Comparison of ENCODE assay signal across 10 cellular contexts in the genomic region with DNA sequence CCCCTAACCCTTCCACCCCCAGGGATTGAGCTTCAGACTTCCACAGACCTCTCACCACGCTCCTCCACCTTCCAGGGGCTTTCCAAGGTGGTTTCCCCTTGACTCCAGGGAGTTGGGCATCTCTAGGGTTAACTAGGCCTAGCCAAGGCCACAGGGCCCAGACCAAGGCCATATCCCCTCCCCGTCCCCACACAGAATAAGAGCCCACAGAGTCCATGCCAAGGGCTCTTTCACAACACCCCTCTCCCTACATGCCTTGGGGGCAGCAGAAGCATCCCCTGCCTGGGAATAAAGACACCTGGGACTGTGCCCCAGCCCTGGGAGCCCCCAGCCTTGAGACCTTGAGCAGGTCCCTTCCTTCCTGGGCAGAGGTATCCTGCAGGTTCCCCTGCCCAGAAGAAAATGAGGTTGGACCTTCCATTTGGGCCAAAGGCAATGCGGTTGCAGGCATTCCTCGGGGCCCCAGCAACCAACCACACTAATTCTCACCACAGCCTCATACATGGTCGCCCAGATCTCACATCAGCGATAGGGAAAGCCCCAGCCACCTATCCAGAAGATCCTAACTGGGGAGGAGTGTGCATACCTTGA. TPM values are rescaled to one million over a fixed set of nuclear protein-coding genes. Genes with fewer than 3 reads are reported as not detected.
DNase-seq lines count a peak whose midpoint lies in the region; ATAC-seq and TF ChIP-seq lines count a peak whose summit lies in the region.
"Had no signal": no experiment of that assay in that cellular context is flagged by ENCODE, and none has a peak within 500 bp of the region (broad histone marks: within the 10 kb centered on the region; RNA-seq: fewer than 3 reads in every experiment).

No MANE protein-coding gene starts in this region.

- H2AK5ac ChIP-seq in IMR-90 (ENCODE audit: low read depth, low read length) (peak overlapping the region; percentile 35; the same call in 1 of the 2 replicates), mesendoderm (ENCODE audit: low read length) (no peak overlapping the region)

- H3K4ac ChIP-seq in IMR-90 (ENCODE audit: low read depth, low read length) (no peak overlapping the region), mesendoderm (ENCODE audit: low read depth, low read length) (no peak overlapping the region)

- POLR2A ChIA-PET in CD8-positive, alpha-beta memory T cell (lab: Charles Lee): interaction anchor here (0.6 to 1.1 kb wide), 2 partner anchors 22 to 48 kb away, joined by 3 read pairs; no protein-coding TSS in a partner anchor
- POLR2A ChIA-PET in IMR-90 (lab: Charles Lee; ENCODE audit: unreplicated experiment): no interaction called here

- H3K4me3 Mint-ChIP-seq in CD8-positive, alpha-beta memory T cell: peak overlapping the region; percentile 87 to 97 (median 91)

- no peaks in the 10 kb centered on the region for H3K27me3 ChIP-seq in CD8-positive, alpha-beta memory T cell (ENCODE audit: insufficient read depth, low read length, poor library complexity, severe bottlenecking)
- H3K27me3 ChIP-seq in IMR-90 (ENCODE audit: control insufficient read depth, insufficient read depth, low read length) (peaks cover 7% of the 10 kb centered on the region; the same call in 1 of the 2 replicates), osteoblast (ENCODE audit: insufficient read depth, low read length) (peaks cover 22% of the 10 kb centered on the region), mesendoderm (ENCODE audit: insufficient read depth, low read length, poor library complexity) (peaks cover 3% of the 10 kb centered on the region)

- CTCF ChIA-PET in CD8-positive, alpha-beta memory T cell (lab: Charles Lee): interaction anchor here (0.7 to 17.2 kb wide), 7 partner anchors 8 to 93 kb away, joined by 3 to 212 read pairs (median 6); no protein-coding TSS in a partner anchor
- CTCF ChIA-PET in IMR-90 (lab: Yijun Ruan, JAX): no interaction called here

- H3K27ac ChIP-seq in CD8-positive, alpha-beta memory T cell (ENCODE audit: low read depth, low read length): no peak overlapping the region
- no peak overlapping the region for H3K27ac ChIP-seq in IMR-90 (ENCODE audit: insufficient read depth, low read length)
- peak overlapping the region in 1 of 2 donors; percentile 77 for H3K27ac ChIP-seq in coronary artery
- no peak overlapping the region for H3K27ac ChIP-seq in osteoblast (ENCODE audit: low read depth, low read length)
- H3K27ac ChIP-seq in mesendoderm (ENCODE audit: low read depth, low read length): no peak overlapping the region

- H3K14ac ChIP-seq in IMR-90 (replicated peaks; ENCODE audit: low read depth, low read length): no peak overlapping the region

- H3K27me3 Mint-ChIP-seq in CD8-positive, alpha-beta memory T cell: peaks cover 0 to 2% of the 10 kb centered on the region in 2 donors

- H3K9me3 ChIP-seq in CD8-positive, alpha-beta memory T cell (ENCODE audit: low read length): no peaks in the 10 kb centered on the region
- H3K9me3 ChIP-seq in IMR-90 (ENCODE audit: control insufficient read depth, insufficient read depth, low read length) (no peaks in the 10 kb centered on the region), osteoblast (ENCODE audit: low read depth, low read length) (no peaks in the 10 kb centered on the region)

- H2AK9ac ChIP-seq in IMR-90 (replicated peaks; ENCODE audit: low read depth, low read length, poor library complexity): peak overlapping the region; percentile 42

- H3K36me3 ChIP-seq in CD8-positive, alpha-beta memory T cell (ENCODE audit: insufficient read depth, low read length): no peaks in the 10 kb centered on the region
- H3K36me3 ChIP-seq in IMR-90 (ENCODE audit: control insufficient read depth, insufficient read depth, low read length) (no peaks in the 10 kb centered on the region), osteoblast (ENCODE audit: insufficient read depth, low read length) (no peaks in the 10 kb centered on the region), mesendoderm (ENCODE audit: control insufficient read depth, insufficient read depth, low read length) (no peaks in the 10 kb centered on the region)

- TF ChIP-seq CTCF in IMR-90 (conservative IDR thresholded peaks at IDR 0.05; ENCODE audit: low read depth, low read length) (no peak), coronary artery (IDR thresholded peaks at IDR 0.05) (no peak), osteoblast (IDR thresholded peaks at IDR 0.05; ENCODE audit: extremely low read depth, low read depth, low read length) (no peak)

- H3K27ac Mint-ChIP-seq in CD8-positive, alpha-beta memory T cell: peak overlapping the region in 6 of 8 donors; percentile 47 to 92 (median 76)

- H3K79me2 ChIP-seq in osteoblast (ENCODE audit: insufficient read depth, low read length) (no peaks in the 10 kb centered on the region), mesendoderm (ENCODE audit: control insufficient read depth, insufficient read depth, low read length) (no peaks in the 10 kb centered on the region)

- H2BK20ac ChIP-seq in IMR-90 (ENCODE audit: low read depth, low read length): no peak overlapping the region

- 0% methylated on average over 1 of the region's 6 CpGs; no CpG with 5 or more reads in 1 of the 2 experiments for WGBS in IMR-90 (ENCODE audit: extremely low coverage in 2 of 2, insufficient read length in 1 of 2), 2 experiments
- WGBS in mesendoderm (ENCODE audit: extremely low coverage, insufficient coverage, low lambda C conversion rate): no CpG with 5 or more reads among the region's 6 CpGs

- H3K4me1 Mint-ChIP-seq in CD8-positive, alpha-beta memory T cell: peaks cover 29 to 56% (median 45%) of the 10 kb centered on the region in 3 donors

- no peak for DNase-seq in CD8-positive, alpha-beta memory T cell
- DNase-seq in IMR-90: no peak
- DNase-seq in coronary artery (ENCODE audit: low spot score): no peak
- DNase-seq in osteoblast (ENCODE audit: insufficient read length, low spot score, missing footprints): peak; percentile 90
- DNase-seq in mesendoderm: no peak
- DNase-seq in DMS79 treated with DMSO at 0.1 percent for 48 hours (lab: John Stamatoyannopoulos, UW): no peak
- DNase-seq in NOMO-1 treated with DMSO at 0.1 percent for 48 hours (lab: John Stamatoyannopoulos, UW; ENCODE audit: unreplicated experiment): no peak
- DNase-seq: NCI-H345 had no signal

- H3K23ac ChIP-seq in IMR-90 (ENCODE audit: low read depth, low read length): no peak overlapping the region
- no peak overlapping the region for H3K23ac ChIP-seq in mesendoderm (ENCODE audit: low read length)

- H4K8ac ChIP-seq in IMR-90 (ENCODE audit: low read depth in 2 of 2, low read length in 2 of 2) (no peak overlapping the region), mesendoderm (ENCODE audit: low read depth, low read length) (no peak overlapping the region)

- H2BK5ac ChIP-seq in IMR-90 (ENCODE audit: low read depth, low read length, poor library complexity, severe bottlenecking) (no peak overlapping the region), mesendoderm (ENCODE audit: low read length) (no peak overlapping the region)

- peaks cover 0 to 4% of the 10 kb centered on the region in 2 experiments; a peak in 3 of 4 replicates for H3K79me1 ChIP-seq in IMR-90 (ENCODE audit: low read depth in 1 of 2, low read length in 2 of 2)
- H3K79me1 ChIP-seq in mesendoderm (ENCODE audit: low read length): no peaks in the 10 kb centered on the region

- H3K4me2 ChIP-seq in IMR-90 (ENCODE audit: low read depth, low read length) (peak overlapping the region; percentile 4; the same call in 1 of the 2 replicates), osteoblast (ENCODE audit: insufficient read depth, low read length) (peak overlapping the region; percentile 87), mesendoderm (ENCODE audit: low read length) (no peak overlapping the region)

- ATAC-seq in IMR-90 (ENCODE audit: low read depth) (no peak), GM18519 (IDR thresholded peaks at IDR 0.05; ENCODE audit: low FRiP score, unreplicated experiment) (no peak)
- ATAC-seq: Right ventricle myocardium inferior had no signal

- H3K56ac ChIP-seq in IMR-90 (ENCODE audit: extremely low read depth, insufficient read depth, low read length) (no peak overlapping the region), mesendoderm (ENCODE audit: low read length) (no peak overlapping the region)

- in situ Hi-C loops in IMR-90 (cut with MboI; ENCODE audit: low sequenced_read_pairs): no loop called here

- H3K9me3 Mint-ChIP-seq in CD8-positive, alpha-beta memory T cell: no peaks in the 10 kb centered on the region

- H3K9me1 ChIP-seq in IMR-90 (ENCODE audit: insufficient read depth, low read length): 0 out of 2 replicates have a peak, but pooled peaks cover 4% of the 10 kb centered on the region

- BruUV-seq in IMR-90 (replicated peaks; lab: Mats Ljungman, UMichigan): no TSS peak

- H3K9ac ChIP-seq in IMR-90 (ENCODE audit: low read depth, low read length) (no peak overlapping the region), mesendoderm (ENCODE audit: low read length) (no peak overlapping the region)

- intact Hi-C loops in IMR-90 (cut with micrococcal nuclease): no loop called here

- peaks cover 3% of the 10 kb centered on the region; the same call in 1 of the 2 replicates for H4K20me1 ChIP-seq in IMR-90 (ENCODE audit: insufficient read depth, low read length)
- H4K20me1 ChIP-seq in osteoblast (ENCODE audit: insufficient read depth, low read length): peaks cover 11% of the 10 kb centered on the region

- H2BK120ac ChIP-seq in IMR-90 (ENCODE audit: low read depth, low read length) (no peak overlapping the region), mesendoderm (ENCODE audit: low read depth, low read length) (no peak overlapping the region)

- no peak overlapping the region for H3K18ac ChIP-seq in IMR-90 (ENCODE audit: low read depth, low read length)
- no peak overlapping the region for H3K18ac ChIP-seq in mesendoderm (ENCODE audit: low read length)

- H4K5ac ChIP-seq in IMR-90 (ENCODE audit: low read depth, low read length) (no peak overlapping the region), mesendoderm (ENCODE audit: low read length) (no peak overlapping the region)

- peak overlapping the region; percentile 63 for H3K4me3 ChIP-seq in CD8-positive, alpha-beta memory T cell (ENCODE audit: low read length)
- no peak overlapping the region for H3K4me3 ChIP-seq in IMR-90 (ENCODE audit: insufficient read depth, low read depth, low read length)
- peak overlapping the region; percentile 94 for H3K4me3 ChIP-seq in coronary artery
- H3K4me3 ChIP-seq in osteoblast (ENCODE audit: insufficient read depth, low read length): peak overlapping the region; percentile 80
- H3K4me3 ChIP-seq in mesendoderm (ENCODE audit: low read length): no peak overlapping the region

- no peak overlapping the region for H4K91ac ChIP-seq in IMR-90 (ENCODE audit: insufficient read depth, low read depth, low read length)

- dilution Hi-C loops in IMR-90 (cut with HindIII; ENCODE audit: low sequenced_read_pairs, unreplicated experiment): no loop called here

- H2AFZ ChIP-seq in IMR-90 (replicated peaks; ENCODE audit: low read length, poor library complexity) (no peak overlapping the region), osteoblast (ENCODE audit: low read length) (no peak overlapping the region)

- no peak overlapping the region for H2BK15ac ChIP-seq in IMR-90 (ENCODE audit: low read depth, low read length)
- no peak overlapping the region for H2BK15ac ChIP-seq in mesendoderm (replicated peaks; ENCODE audit: low read depth)

- H3K4me1 ChIP-seq in CD8-positive, alpha-beta memory T cell (ENCODE audit: insufficient read depth, low read length): peaks cover 25% of the 10 kb centered on the region
- H3K4me1 ChIP-seq in IMR-90 (ENCODE audit: control insufficient read depth, insufficient read depth, low read length) (no peaks in the 10 kb centered on the region; the same call in 1 of the 2 replicates), osteoblast (ENCODE audit: insufficient read depth, low read length) (peaks cover 20% of the 10 kb centered on the region), mesendoderm (ENCODE audit: control insufficient read depth, low read depth, low read length) (no peaks in the 10 kb centered on the region)

- H3K36me3 Mint-ChIP-seq in CD8-positive, alpha-beta memory T cell: peaks cover 0 to 1% (median 0%) of the 10 kb centered on the region in 3 donors

- TF ChIP-seq POLR2A in IMR-90 (IDR thresholded peaks at IDR 0.05; ENCODE audit: low read depth, low read length): no peak

- no peak for TF ChIP-seq RAD21 in IMR-90 (IDR thresholded peaks at IDR 0.05; ENCODE audit: low read length)

RNA-seq across cellular contexts. Expression of gene GDPD5, which starts 1.8 kb away (rescaled TPM):
- total RNA-seq in CD8-positive, alpha-beta memory T cell: 1 to 10 TPM; 8.9 to 9.1 TPM
- polyA plus RNA-seq in CD8-positive, alpha-beta memory T cell: 10.4 TPM
- 1.7 and 2.0 TPM in 2 replicates for total RNA-seq in IMR-90 (2012; rRNA removed)
- polyA plus RNA-seq in IMR-90 (2012; rRNA removed): 7.9 and 8.2 TPM in 2 replicates
- polyA plus RNA-seq in IMR-90 (2012; cell fraction: cytosol; rRNA removed): 4.1 and 7.5 TPM in 2 replicates
- polyA plus RNA-seq in IMR-90 (2012; cell fraction: nucleus; rRNA removed; ENCODE audit: low replicate concordance): 25.1 and 54.1 TPM in 2 replicates
- 13.4 and 14.1 TPM in 2 replicates for total RNA-seq in osteoblast
- polyA plus RNA-seq in mesendoderm (2013, experiment 1 of 2): 10.9 TPM
- polyA plus RNA-seq in mesendoderm (2013, experiment 2 of 2): 11.4 TPM

RNA-seq across cellular contexts. Expression of gene SERPINH1, which starts 38.1 kb away (rescaled TPM):
- total RNA-seq in CD8-positive, alpha-beta memory T cell: 10 to 100 TPM; 20.7 to 21.1 TPM
- 8.4 TPM for polyA plus RNA-seq in CD8-positive, alpha-beta memory T cell
- 772 and 841 TPM in 2 replicates for total RNA-seq in IMR-90 (2012; rRNA removed)
- 1,857 and 1,944 TPM in 2 replicates for polyA plus RNA-seq in IMR-90 (2012; rRNA removed)
- 823 and 2,639 TPM in 2 replicates for polyA plus RNA-seq in IMR-90 (2012; cell fraction: cytosol; rRNA removed)
- 597 and 1,651 TPM in 2 replicates for polyA plus RNA-seq in IMR-90 (2012; cell fraction: nucleus; rRNA removed; ENCODE audit: low replicate concordance)
- 1,145 and 1,318 TPM in 2 replicates for total RNA-seq in osteoblast
- 398 TPM for polyA plus RNA-seq in mesendoderm (2013, experiment 1 of 2)
- polyA plus RNA-seq in mesendoderm (2013, experiment 2 of 2): 396 TPM

Comparison
In these comparisons a context has a peak if more than half of its experiments do, and no peak if none do; other contexts are left out.
1. H3K4me3 ChIP-seq: peak in CD8-positive, alpha-beta memory T cell (single experiment), coronary artery (single experiment) and osteoblast (single experiment); none in IMR-90 (single experiment) and mesendoderm (single experiment).
2. RNA of gene SERPINH1, which starts 38.1 kb away (total RNA-seq): 1,145 to 1,318 TPM in osteoblast and 772 to 841 TPM in IMR-90; 20.7 to 21.1 TPM in CD8-positive, alpha-beta memory T cell; every median in the first group is over 10 times any median in the second.